Comparison of ENCODE assay signal across 18 cellular contexts in the genomic region with DNA sequence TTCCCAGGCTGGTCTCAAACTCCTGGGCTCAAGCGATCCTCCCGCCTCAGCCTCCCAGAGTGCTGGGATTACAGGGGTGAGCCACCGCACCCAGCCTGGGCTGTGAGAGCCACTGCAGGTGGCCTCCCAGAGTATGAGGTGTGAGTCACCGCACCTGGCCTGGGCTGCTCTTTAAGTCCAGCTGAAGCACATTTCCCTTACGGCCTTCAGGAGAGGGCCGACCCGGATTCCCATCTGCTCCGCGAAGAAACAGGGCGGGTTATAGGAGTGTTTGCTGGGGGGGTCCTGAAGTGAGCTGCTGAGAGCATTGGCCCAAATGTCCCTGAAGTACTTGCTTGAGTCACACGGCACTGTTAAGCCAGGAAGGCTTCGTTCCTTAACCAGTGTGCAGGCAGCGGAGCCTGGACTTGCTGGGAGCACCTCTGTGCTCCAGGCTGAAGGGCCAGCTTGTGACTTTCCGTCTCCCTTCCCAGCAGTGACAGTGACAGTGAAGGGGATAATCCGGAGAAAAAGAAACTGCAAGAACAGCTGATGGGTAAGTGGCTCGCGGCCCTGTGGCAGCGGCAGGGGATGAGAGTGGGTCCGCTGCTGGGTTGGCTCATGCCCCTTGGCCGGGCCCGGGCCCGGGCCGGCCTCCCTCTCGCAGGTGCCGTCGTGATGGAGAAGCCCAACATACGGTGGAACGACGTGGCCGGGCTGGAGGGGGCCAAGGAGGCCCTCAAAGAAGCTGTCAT. TPM values are rescaled to one million over a fixed set of nuclear protein-coding genes. Genes with fewer than 3 reads are reported as not detected.
DNase-seq lines count a peak whose midpoint lies in the region; ATAC-seq and TF ChIP-seq lines count a peak whose summit lies in the region.
"Had no signal": no experiment of that assay in that cellular context is flagged by ENCODE, and none has a peak within 500 bp of the region (broad histone marks: within the 10 kb centered on the region; RNA-seq: fewer than 3 reads in every experiment).

No MANE protein-coding gene starts in this region.

- CTCF ChIA-PET in HEK293 (lab: Yijun Ruan, JAX), result interaction anchor here (0.6 to 0.7 kb wide), 4 partner anchors 23 to 133 kb away, joined by 3 to 5 read pairs (median 4); no protein-coding TSS in a partner anchor

- no peak overlapping the region for H3K27ac ChIP-seq in HEK293 (ENCODE audit: extremely low read depth, low read depth, low read length)
- H3K27ac ChIP-seq: SJSA1 had no signal

- DNase-seq in DMS53 treated with DMSO at 0.1 percent for 48 hours (lab: John Stamatoyannopoulos, UW; ENCODE audit: unreplicated experiment) (peak; percentile 64), posterior vena cava (ENCODE audit: low spot score) (peak; percentile 62), NCI-H1694 treated with DMSO at 0.1 percent for 48 hours (lab: John Stamatoyannopoulos, UW) (no peak), SW480 (ENCODE audit: low spot score) (no peak)
- DNase-seq in activated CD4-positive, CD25-positive, alpha-beta regulatory T cell treated with anti-CD3 and anti-CD28 coated beads, Interleukin-2, amount 50 U/mL, for 72 hours, result no peak
- DNase-seq: DMS79, KBM-7, MV-4-11, NCI-H1417, NCI-H1930, NCI-H2171 treated with DMSO at 0.1 percent for 48 hours, NCI-H446 treated with DMSO at 0.1 percent for 48 hours, NCI-H774 had no signal

- no peak for TF ChIP-seq CTCF in HEK293 (tag by site-specific recombination; IDR thresholded peaks at IDR 0.05)

- intact Hi-C loops in posterior vena cava (cut with DNase I), result no loop called here

- H3K36me3 ChIP-seq in HEK293 (ENCODE audit: control insufficient read depth in 2 of 2, insufficient read depth in 1 of 2, low read length in 2 of 2), result peaks cover 17 to 94% of the 10 kb centered on the region in 2 experiments; a peak in 2 of 3 replicates

- H3K9me3 ChIP-seq in HEK293 (ENCODE audit: control insufficient read depth, insufficient read depth, low read depth, low read length), result no peaks in the 10 kb centered on the region
- H3K9me3 ChIP-seq: Caco-2, HAP-1, SJSA1 had no signal

- H3K4me3 ChIP-seq in HEK293 (ENCODE audit: low read depth, low read length), result no peak overlapping the region
- H3K4me3 ChIP-seq: HAP-1, SJSA1 had no signal

- POLR2A ChIA-PET in HEK293 (lab: Yijun Ruan, JAX), result interaction anchor here (1.0 kb wide), 1 partner anchor 9 kb away, joined by 8 read pairs; no protein-coding TSS in a partner anchor

- H3K4me1 ChIP-seq in HEK293 (ENCODE audit: control insufficient read depth, insufficient read depth, low read length), result no peaks in the 10 kb centered on the region
- H3K4me1 ChIP-seq: Caco-2, HAP-1, SJSA1 had no signal

- peak; percentile 17 for ATAC-seq in esophagus mucosa

TF ChIP-seq in HEK293, 187 proteins besides CTCF, POLR2A, EP300 and RAD21:
- TF ChIP-seq PRDM1 (tag by site-specific recombination; IDR thresholded peaks at IDR 0.05) (no peak), ZNF677 (tag by site-specific recombination; IDR thresholded peaks at IDR 0.05) (peak; percentile 72), ZNF549 (tag by site-specific recombination; IDR thresholded peaks at IDR 0.05) (no peak), GLIS1 (tag by site-specific recombination; IDR thresholded peaks at IDR 0.05) (peak; percentile 40; the same call in 1 of the 2 replicates), SCRT2 (tag by site-specific recombination; IDR thresholded peaks at IDR 0.05) (no peak), ZNF704 (tag by site-specific recombination; IDR thresholded peaks at IDR 0.05) (no peak), ZNF155 (tag by site-specific recombination; IDR thresholded peaks at IDR 0.05) (no peak), GLIS2 (tag by site-specific recombination; IDR thresholded peaks at IDR 0.05) (0 out of 2 replicates have a peak, but pooled peaks have one; percentile 14), ZNF24 (tag by site-specific recombination; IDR thresholded peaks at IDR 0.05) (no peak), ZSCAN16 (tag by site-specific recombination; IDR thresholded peaks at IDR 0.05) (no peak)
TF ChIP-seq in HEK293: peak in this region for 3.

RNA-seq across cellular contexts. Expression of gene VPS4A, which starts 7.2 kb away (rescaled TPM):
- total RNA-seq in esophagus mucosa, result 21.0 TPM
- 10 to 100 TPM; 23.4 to 24.1 TPM for total RNA-seq in posterior vena cava

RNA-seq across cellular contexts. Expression of gene PDF, which starts 12.0 kb away (rescaled TPM):
- 11.3 TPM for total RNA-seq in esophagus mucosa
- total RNA-seq in posterior vena cava, result 1 to 10 TPM; 6.6 to 6.9 TPM

RNA-seq across cellular contexts. Expression of gene COG8, which starts 21.0 kb away (rescaled TPM):
- 18.4 TPM for total RNA-seq in esophagus mucosa
- total RNA-seq in posterior vena cava, result 10 to 100 TPM; 21.9 to 22.4 TPM

RNA-seq across cellular contexts. Expression of gene NIP7, which starts 21.2 kb away (rescaled TPM):
- 29.0 TPM for total RNA-seq in esophagus mucosa
- 10 to 100 TPM; 14.3 to 15.9 TPM for total RNA-seq in posterior vena cava

RNA-seq across cellular contexts. Expression of gene TMED6, which starts 33.2 kb away (rescaled TPM):
- total RNA-seq in esophagus mucosa (0.52 TPM), posterior vena cava (under 1 TPM; 0.51 to 0.57 TPM)

Comparison
In these comparisons a context has a peak if more than half of its experiments do, and no peak if none do; other contexts are left out.
1. DNase-seq: peak in DMS53 treated with DMSO at 0.1 percent for 48 hours (single experiment) and posterior vena cava (single experiment); none in activated CD4-positive, CD25-positive, alpha-beta regulatory T cell treated with anti-CD3 and anti-CD28 coated beads, Interleukin-2, amount 50 U/mL, for 72 hours (single experiment), NCI-H1694 treated with DMSO at 0.1 percent for 48 hours (single experiment) and SW480 (single experiment).